19 cellular contexts compared by ENCODE assay signal in the genomic region with DNA sequence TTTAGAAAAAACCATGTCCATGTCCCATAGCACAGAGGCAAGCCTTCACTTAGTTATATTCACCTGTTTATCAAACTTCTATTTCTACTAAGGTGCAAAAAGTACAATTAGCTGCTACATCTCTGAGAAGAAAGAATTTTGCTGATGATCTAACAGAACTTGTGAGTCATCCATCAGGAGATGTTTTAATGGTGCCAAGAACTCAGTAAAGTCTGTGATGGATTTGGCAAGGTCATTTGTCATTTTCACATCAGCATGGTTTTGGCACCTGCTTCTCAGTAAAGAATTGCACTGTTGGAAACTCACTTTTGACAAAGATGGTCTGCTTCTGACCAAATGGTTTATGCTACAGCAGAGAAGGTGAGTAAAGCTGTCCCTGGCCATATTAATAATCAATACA.
"Had no signal": no experiment of that assay in that cellular context is flagged by ENCODE, and none has a peak within 500 bp of the region (broad histone marks: within the 10 kb centered on the region; RNA-seq: fewer than 3 reads in every experiment).

No MANE protein-coding gene starts in this region.

- DNase-seq: activated CD8-positive, alpha-beta memory T cell treated with anti-CD3 and anti-CD28 coated beads for 24 hours; activated CD8-positive, alpha-beta memory T cell treated with anti-CD3 and anti-CD28 coated beads, Interleukin-2, amount 50 U/mL, for 4 hours; activated naive CD4-positive, alpha-beta T cell; activated T-cell treated with anti-CD3 and anti-CD28 coated beads, Interleukin-2, amount 50 U/mL, for 24 hours; effector CD4-positive, alpha-beta T cell; glutamatergic neuron; immature natural killer cell; kidney glomerular epithelial cell; left ventricle myocardium inferior; naive thymus-derived CD8-positive, alpha-beta T cell; posterior cingulate gyrus; retina; stimulated activated CD4-positive, alpha-beta T cell treated with anti-CD3 and anti-CD28 coated beads, Interleukin-4, amount 100 ng/mL, for 24 hours; stimulated activated naive CD4-positive, alpha-beta T cell treated with Interleukin-2 at 50 U/mL for 16 hours; T-helper 1 cell; T-helper 9 cell had no signal

- H3K9me3 ChIP-seq: thoracic aorta had no signal

- H3K36me3 ChIP-seq: left ventricle myocardium inferior, neural progenitor cell, thoracic aorta had no signal

- H3K4me3 ChIP-seq: hepatocyte, left ventricle myocardium inferior, neural progenitor cell, thoracic aorta had no signal

- H3K4me1 ChIP-seq: left ventricle myocardium inferior, neural progenitor cell had no signal

- H3K27me3 ChIP-seq: hepatocyte, neural progenitor cell had no signal

- H3K27ac ChIP-seq: hepatocyte, left ventricle myocardium inferior, neural progenitor cell, thoracic aorta had no signal
